In the genomic region with DNA sequence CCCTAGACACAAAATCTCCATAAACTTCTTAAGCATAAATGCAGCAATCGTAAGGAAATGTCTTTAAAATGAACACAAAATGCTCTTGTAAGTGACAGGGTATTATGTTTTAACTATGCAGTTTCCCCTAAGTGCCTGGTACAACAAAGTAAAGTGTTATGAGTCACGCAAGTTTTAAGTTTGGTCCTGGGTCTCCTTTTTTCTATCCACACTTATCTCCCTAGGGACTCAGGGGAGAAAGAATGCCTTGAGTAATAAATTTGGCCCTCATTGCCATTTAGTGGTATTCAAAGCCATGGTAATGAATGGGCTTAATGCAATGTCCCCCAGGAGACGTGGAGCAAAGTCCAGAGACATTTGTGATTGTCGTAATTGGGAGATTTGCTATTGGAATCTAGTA, we compare ENCODE assay signal across 23 cellular contexts.
DNase-seq lines count a peak whose midpoint lies in the region; ATAC-seq, FAIRE-seq and TF ChIP-seq lines count a peak whose summit lies in the region.
"Had no signal": no experiment of that assay in that cellular context is flagged by ENCODE, and none has a peak within 500 bp of the region (broad histone marks: within the 10 kb centered on the region; RNA-seq: fewer than 3 reads in every experiment).

No MANE protein-coding gene starts in this region.

- TF ChIP-seq CTCF in A549 (IDR thresholded peaks at IDR 0.05) (no peak), endodermal cell (conservative IDR thresholded peaks at IDR 0.05) (no peak), progenitor cell of endocrine pancreas (IDR thresholded peaks at IDR 0.05; ENCODE audit: unreplicated experiment) (no peak), tibial artery (IDR thresholded peaks at IDR 0.05) (no peak)

- H3K9me3 Mint-ChIP-seq in endodermal cell (peaks cover 27% of the 10 kb centered on the region), progenitor cell of endocrine pancreas (ENCODE audit: low read depth) (peaks cover 13% of the 10 kb centered on the region)
- H3K9me3 Mint-ChIP-seq: CD8-positive, alpha-beta T cell had no signal

- H3K4me1 ChIP-seq in A549, result no peaks in the 10 kb centered on the region
- peaks cover 10% of the 10 kb centered on the region; the same call in 1 of the 2 replicates for H3K4me1 ChIP-seq in HAP-1
- no peaks in the 10 kb centered on the region for H3K4me1 ChIP-seq in endodermal cell (ENCODE audit: control insufficient read depth, insufficient read depth, low read length)
- no peaks in the 10 kb centered on the region for H3K4me1 ChIP-seq in tibial artery

- H3K27ac Mint-ChIP-seq in endodermal cell (peak overlapping the region; percentile 29), progenitor cell of endocrine pancreas (peak overlapping the region; percentile 90)
- H3K27ac Mint-ChIP-seq: CD4-positive, CD25-positive, alpha-beta regulatory T cell; CD8-positive, alpha-beta T cell had no signal

- no peaks in the 10 kb centered on the region for H3K9me3 ChIP-seq in A549
- no peaks in the 10 kb centered on the region for H3K9me3 ChIP-seq in HAP-1
- peaks cover 21% of the 10 kb centered on the region for H3K9me3 ChIP-seq in endodermal cell (ENCODE audit: control insufficient read depth, low read length)
- H3K9me3 ChIP-seq in tibial artery, result no peaks in the 10 kb centered on the region

- ATAC-seq in A549, result no peak
- ATAC-seq: CD8-positive, alpha-beta T cell; HCT116 had no signal

- WGBS in A549 (ENCODE audit: missing lambda C conversion rate), result 41% methylated on average over 4 of the region's 4 CpGs
- 95% methylated on average over 4 of the region's 4 CpGs; no CpG with 5 or more reads in 1 of the 2 experiments for WGBS in endodermal cell (ENCODE audit: insufficient coverage in 1 of 2, insufficient read length in 1 of 2), 2 experiments

- H3K4me3 Mint-ChIP-seq in endodermal cell (no peak overlapping the region), progenitor cell of endocrine pancreas (ENCODE audit: low read depth) (no peak overlapping the region)
- H3K4me3 Mint-ChIP-seq: CD4-positive, CD25-positive, alpha-beta regulatory T cell; CD8-positive, alpha-beta T cell had no signal

- H3K4me3 ChIP-seq in A549 (no peak overlapping the region), HAP-1 (no peak overlapping the region), endodermal cell (ENCODE audit: low read length) (no peak overlapping the region), tibial artery (no peak overlapping the region)

- H3K4me2 ChIP-seq in A549, result no peak overlapping the region

- DNase-seq in A549 (ENCODE audit: low read depth in 1 of 2, low spot score in 1 of 2), result no peak
- DNase-seq in HAP-1 (ENCODE audit: low spot score in 2 of 2), result peak; percentile 45 to 83
- no peak for DNase-seq in endodermal cell
- DNase-seq in progenitor cell of endocrine pancreas (ENCODE audit: low spot score, unreplicated experiment), result no peak
- no peak for DNase-seq in GM03348 (ENCODE audit: low spot score)
- no peak for DNase-seq in hippocampal formation (lab: John Stamatoyannopoulos, UW)
- no peak for DNase-seq in tibial artery
- no peak for DNase-seq in RCC 7860 (ENCODE audit: low spot score)
- DNase-seq: CD4-positive, CD25-positive, alpha-beta regulatory T cell; CD8-positive, alpha-beta T cell; DMS 273 treated with DMSO at 0.1 percent for 48 hours; DMS79; EL; GDM1; GOT3 had no signal

- POLR2A ChIA-PET in A549 (lab: Yijun Ruan, JAX), result no interaction called here

- H3K27me3 Mint-ChIP-seq in endodermal cell (ENCODE audit: insufficient read depth) (no peaks in the 10 kb centered on the region), progenitor cell of endocrine pancreas (no peaks in the 10 kb centered on the region)
- H3K27me3 Mint-ChIP-seq: CD4-positive, CD25-positive, alpha-beta regulatory T cell had no signal

- in situ Hi-C loops in HAP-1 (cut with MboI; ENCODE audit: low sequenced_read_pairs), result no loop called here

- no peak overlapping the region for H3K9ac ChIP-seq in endodermal cell (ENCODE audit: extremely low read depth, low read length, poor library complexity, severe bottlenecking)

- H3K36me3 ChIP-seq in HAP-1 (replicated peaks) (no peaks in the 10 kb centered on the region), endodermal cell (ENCODE audit: control insufficient read depth, insufficient read depth, low read length) (no peaks in the 10 kb centered on the region), tibial artery (no peaks in the 10 kb centered on the region)

- no peak for TF ChIP-seq POLR2A in A549 (IDR thresholded peaks at IDR 0.05; ENCODE audit: low read length)

- CTCF ChIA-PET in A549 (lab: Yijun Ruan, JAX), result no interaction called here

- intact Hi-C loops in tibial artery (cut with DNase I; ENCODE audit: low total_unique reads), result no loop called here

- TF ChIP-seq EP300 in A549 (IDR thresholded peaks at IDR 0.05), result no peak

- H3K27me3 ChIP-seq in HAP-1 (ENCODE audit: low read depth) (no peaks in the 10 kb centered on the region; the same call in 1 of the 2 replicates), endodermal cell (ENCODE audit: control insufficient read depth, insufficient read depth, low read length, poor library complexity, severe bottlenecking) (no peaks in the 10 kb centered on the region), tibial artery (no peaks in the 10 kb centered on the region)

- peaks cover 41% of the 10 kb centered on the region for H3K4me1 Mint-ChIP-seq in endodermal cell
- H3K4me1 Mint-ChIP-seq in progenitor cell of endocrine pancreas (ENCODE audit: low read depth), result peaks cover 17% of the 10 kb centered on the region
- H3K4me1 Mint-ChIP-seq: CD4-positive, CD25-positive, alpha-beta regulatory T cell had no signal

- FAIRE-seq in A549 (lab: Jason Lieb, UNC) (peak; percentile 78), RCC 7860 (lab: Jason Lieb, UNC) (no peak)
- FAIRE-seq: A204.1, D721Med, GM12891, GM18507, H54 had no signal

- TF ChIP-seq RAD21 in A549 (conservative IDR thresholded peaks at IDR 0.05 in 1 of 2, IDR thresholded peaks at IDR 0.05 in 1 of 2), result no peak

- H3K27ac ChIP-seq in A549 (no peak overlapping the region), endodermal cell (ENCODE audit: low read depth, low read length) (no peak overlapping the region), tibial artery (no peak overlapping the region)
- H3K27ac ChIP-seq: 22Rv1, C4-2B had no signal

- H3K36me3 Mint-ChIP-seq in endodermal cell (ENCODE audit: low read depth), result peaks cover 31% of the 10 kb centered on the region
- H3K36me3 Mint-ChIP-seq in progenitor cell of endocrine pancreas (ENCODE audit: insufficient read depth), result peaks cover 20% of the 10 kb centered on the region
- H3K36me3 Mint-ChIP-seq: CD4-positive, CD25-positive, alpha-beta regulatory T cell; CD8-positive, alpha-beta T cell had no signal

TF ChIP-seq in A549, 52 proteins besides CTCF, POLR2A, EP300 and RAD21:
- no peak for TF ChIP-seq RFX5 (IDR thresholded peaks at IDR 0.05)
- TF ChIP-seq SMC3 (IDR thresholded peaks at IDR 0.05), result no peak
- no peak for TF ChIP-seq RNF2 (IDR thresholded peaks at IDR 0.05; ENCODE audit: borderline replicate concordance, low read depth)
- no peak for TF ChIP-seq JUN (IDR thresholded peaks at IDR 0.05)

Comparison
In these comparisons a context has a peak if more than half of its experiments do, and no peak if none do; other contexts are left out.
1. DNase-seq: peak in HAP-1 (2 of 2); none in A549 (0 of 2), endodermal cell (single experiment), progenitor cell of endocrine pancreas (single experiment), GM03348 (single experiment), hippocampal formation (0 of 2), tibial artery (0 of 2) and RCC 7860 (single experiment).